ENCODE assay signal across 19 cellular contexts in genomic region chr7:24862461-24862860, GRCh38.
"Had no signal": no experiment of that assay in that cellular context is flagged by ENCODE, and none has a peak within 500 bp of the region (broad histone marks: within the 10 kb centered on the region; RNA-seq: fewer than 3 reads in every experiment).

No MANE protein-coding gene starts in this region.

- DNase-seq: cortex of kidney; effector memory CD4-positive, alpha-beta T cell; gastrocnemius medialis; heart right ventricle; kidney; left cardiac atrium; left ventricle myocardium superior; mesenchymal stem cell; midbrain; nucleus accumbens; pancreas; right cardiac atrium; stimulated activated CD4-positive, alpha-beta T cell treated with anti-CD3 and anti-CD28 coated beads, Interleukin-2, amount 100 ng/mL, for 48 hours; stimulated activated naive CD4-positive, alpha-beta T cell treated with Interleukin-2 at 50 U/mL for 16 hours; trophoblast cell had no signal

- H3K27ac Mint-ChIP-seq: neural progenitor cell, progenitor cell of endocrine pancreas had no signal

- H3K27me3 Mint-ChIP-seq: natural killer cell treated with Interleukin-12 subunit alpha and Interleukin-12 subunit beta and Interleukin-15 and Interleukin-18, amount 100 ng/mL, for 72 hours; progenitor cell of endocrine pancreas had no signal

- H3K9me3 Mint-ChIP-seq: natural killer cell treated with Interleukin-12 subunit alpha and Interleukin-12 subunit beta and Interleukin-15 and Interleukin-18, amount 100 ng/mL, for 72 hours; neural progenitor cell had no signal

- H3K4me3 Mint-ChIP-seq: natural killer cell treated with Interleukin-12 subunit alpha and Interleukin-12 subunit beta and Interleukin-15 and Interleukin-18, amount 100 ng/mL, for 72 hours; neural progenitor cell had no signal

- ATAC-seq: esophagus mucosa; gastrocnemius medialis; heart right ventricle; left cardiac atrium; left ventricle myocardium superior; natural killer cell treated with Interleukin-12 subunit alpha and Interleukin-12 subunit beta and Interleukin-15 and Interleukin-18, amount 100 ng/mL, for 72 hours; pancreas; right cardiac atrium had no signal
